In genomic region chr20:63641792-63642517, GRCh38 we compare ENCODE assay signal across 8 cellular contexts. TPM values are rescaled to one million over a fixed set of nuclear protein-coding genes. Genes with fewer than 3 reads are reported as not detected.
DNase-seq lines count a peak whose midpoint lies in the region; ATAC-seq and TF ChIP-seq lines count a peak whose summit lies in the region.

No MANE protein-coding gene starts in this region.

- H3K27ac Mint-ChIP-seq in activated CD8-positive, alpha-beta T cell treated with anti-CD3 and anti-CD28 coated beads, Interleukin-2, amount 10 ng/mL, durations not matched to agents 7 days and 5 days, result peak overlapping the region; percentile 52

- peak; percentile 93 for DNase-seq in BE2C
- DNase-seq in GM19238 (ENCODE audit: insufficient read length, low spot score), result peak; percentile 93
- DNase-seq in NCI-H774 (lab: John Stamatoyannopoulos, UW), result peak; percentile 86
- DNase-seq in activated CD8-positive, alpha-beta T cell treated with anti-CD3 and anti-CD28 coated beads, Interleukin-2, amount 10 ng/mL, durations not matched to agents 7 days and 5 days, result peak; percentile 98
- DNase-seq in effector CD8-positive, alpha-beta T cell (lab: John Stamatoyannopoulos, UW), result peak; percentile 100
- peak; percentile 55 for DNase-seq in medulla oblongata (ENCODE audit: extremely low spot score)
- DNase-seq in stimulated activated CD8-positive, alpha-beta memory T cell treated with anti-CD3 and anti-CD28 coated beads, Interleukin-12 subunit alpha, Interleukin-12 subunit beta, amount 100 ng/mL, for 4 hours (ENCODE audit: low read depth), result peak; percentile 95

- H3K4me3 ChIP-seq in BE2C (ENCODE audit: low read depth, low read length), result peak overlapping the region; percentile 38

- peak overlapping the region; percentile 74 for H3K4me3 Mint-ChIP-seq in activated CD8-positive, alpha-beta T cell treated with anti-CD3 and anti-CD28 coated beads, Interleukin-2, amount 10 ng/mL, durations not matched to agents 7 days and 5 days

- peaks cover 3% of the 10 kb centered on the region; the same call in 1 of the 2 replicates for H3K27me3 ChIP-seq in BE2C

- POLR2A ChIA-PET in activated CD8-positive, alpha-beta T cell treated with anti-CD3 and anti-CD28 coated beads, Interleukin-2, amount 10 ng/mL, durations not matched to agents 7 days and 5 days (lab: Charles Lee), result interaction anchor here (0.7 to 2.5 kb wide), 15 partner anchors 9 to 223 kb away, joined by 3 to 34 read pairs (median 4); partner anchors contain the start of genes ARFRP1, GMEB2, HELZ2 and PPDPF

- CTCF ChIA-PET in activated CD8-positive, alpha-beta T cell treated with anti-CD3 and anti-CD28 coated beads, Interleukin-2, amount 10 ng/mL, durations not matched to agents 7 days and 5 days (lab: Charles Lee), result interaction anchor here (0.6 to 2.6 kb wide), 30 partner anchors 10 to 416 kb away, joined by 3 to 39 read pairs (median 4); partner anchors contain the start of genes ARFRP1, GMEB2, PPDPF and PTK6

- no peaks in the 10 kb centered on the region for H3K27me3 Mint-ChIP-seq in activated CD8-positive, alpha-beta T cell treated with anti-CD3 and anti-CD28 coated beads, Interleukin-2, amount 10 ng/mL, durations not matched to agents 7 days and 5 days (ENCODE audit: low read depth)

- H3K4me1 Mint-ChIP-seq in activated CD8-positive, alpha-beta T cell treated with anti-CD3 and anti-CD28 coated beads, Interleukin-2, amount 10 ng/mL, durations not matched to agents 7 days and 5 days (ENCODE audit: low read depth), result peaks cover 25% of the 10 kb centered on the region

- no peaks in the 10 kb centered on the region for H3K9me3 ChIP-seq in BE2C

- TF ChIP-seq CTCF in BE2C (IDR thresholded peaks at IDR 0.05; ENCODE audit: low read depth, low read length), result peak; percentile 40

- H3K36me3 Mint-ChIP-seq in activated CD8-positive, alpha-beta T cell treated with anti-CD3 and anti-CD28 coated beads, Interleukin-2, amount 10 ng/mL, durations not matched to agents 7 days and 5 days (ENCODE audit: low read depth), result peaks cover 6% of the 10 kb centered on the region

- H3K9me3 Mint-ChIP-seq in activated CD8-positive, alpha-beta T cell treated with anti-CD3 and anti-CD28 coated beads, Interleukin-2, amount 10 ng/mL, durations not matched to agents 7 days and 5 days (ENCODE audit: insufficient read depth), result no peaks in the 10 kb centered on the region

- peaks cover 31% of the 10 kb centered on the region for H3K36me3 ChIP-seq in BE2C

- ATAC-seq in HG03432 (IDR thresholded peaks at IDR 0.05; ENCODE audit: unreplicated experiment), result peak; percentile 61
- peak; percentile 81 for ATAC-seq in activated CD8-positive, alpha-beta T cell treated with anti-CD3 and anti-CD28 coated beads, Interleukin-2, amount 10 ng/mL, durations not matched to agents 7 days and 5 days

- H3K4me1 ChIP-seq in BE2C, result peaks cover 3% of the 10 kb centered on the region

RNA-seq across cellular contexts. Expression of gene STMN3, which starts 11.3 kb away (rescaled TPM):
- polyA plus RNA-seq in BE2C (2012; ENCODE audit: insufficient read depth, insufficient read length, low read depth), result 396 TPM
- 10 to 100 TPM; 13.1 to 13.3 TPM for total RNA-seq in activated CD8-positive, alpha-beta T cell treated with anti-CD3 and anti-CD28 coated beads, Interleukin-2, amount 10 ng/mL, durations not matched to agents 7 days and 5 days

RNA-seq across cellular contexts. Expression of gene GMEB2, which starts 15.1 kb away (rescaled TPM):
- polyA plus RNA-seq in BE2C (2012; ENCODE audit: insufficient read depth, insufficient read length, low read depth), result 21.2 TPM
- 10 to 100 TPM; 16.2 TPM for total RNA-seq in activated CD8-positive, alpha-beta T cell treated with anti-CD3 and anti-CD28 coated beads, Interleukin-2, amount 10 ng/mL, durations not matched to agents 7 days and 5 days

RNA-seq across cellular contexts. Expression of gene RTEL1, which starts 16.2 kb away (rescaled TPM):
- 73.4 TPM for polyA plus RNA-seq in BE2C (2012; ENCODE audit: insufficient read depth, insufficient read length, low read depth)
- total RNA-seq in activated CD8-positive, alpha-beta T cell treated with anti-CD3 and anti-CD28 coated beads, Interleukin-2, amount 10 ng/mL, durations not matched to agents 7 days and 5 days, result 10 to 100 TPM; 49.8 to 54.3 TPM

RNA-seq across cellular contexts. Expression of gene TNFRSF6B, which starts 54.5 kb away (rescaled TPM):
- not detected for polyA plus RNA-seq in BE2C (2012; ENCODE audit: insufficient read depth, insufficient read length, low read depth)
- not detected for total RNA-seq in activated CD8-positive, alpha-beta T cell treated with anti-CD3 and anti-CD28 coated beads, Interleukin-2, amount 10 ng/mL, durations not matched to agents 7 days and 5 days

Comparison
In these comparisons a context has a peak if more than half of its experiments do, and no peak if none do; other contexts are left out.
1. Peak in every context shown above with its lines: DNase-seq, ATAC-seq and H3K4me3 ChIP-seq.